Comparison of ENCODE assay signal across 5 cellular contexts in the genomic region with DNA sequence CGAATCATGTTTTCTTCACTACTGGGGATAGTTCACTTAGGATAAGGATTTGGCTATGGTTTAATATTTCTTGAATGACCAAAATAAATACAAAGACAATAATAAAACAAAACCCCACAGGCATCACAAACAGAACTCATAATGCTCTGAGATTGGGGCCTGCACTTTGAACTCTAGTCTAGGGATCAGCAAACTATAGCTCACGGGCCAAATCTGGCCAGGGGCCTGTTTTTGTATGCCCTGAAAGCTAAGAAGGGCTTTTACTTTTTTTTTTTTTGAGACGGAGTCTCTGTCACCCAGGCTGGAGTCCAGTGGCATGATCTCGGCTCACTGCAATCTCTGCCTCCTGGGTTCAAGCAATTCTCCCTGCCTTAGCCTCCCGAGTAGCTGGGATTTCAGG. TPM values are rescaled to one million over a fixed set of nuclear protein-coding genes. Genes with fewer than 3 reads are reported as not detected.
"Had no signal": no experiment of that assay in that cellular context is flagged by ENCODE, and none has a peak within 500 bp of the region (broad histone marks: within the 10 kb centered on the region; RNA-seq: fewer than 3 reads in every experiment).

No MANE protein-coding gene starts in this region.

RNA-seq across cellular contexts. Expression of a gene that starts 14.7 kb away (rescaled TPM):
- total RNA-seq: GM23338, H1, H9, HT-29 had no signal
- polyA plus RNA-seq: H1 had no signal

RNA-seq across cellular contexts. Expression of a gene that starts 44.9 kb away (rescaled TPM):
- total RNA-seq: GM23338, H1, H9, HT-29, K562 had no signal
- polyA plus RNA-seq: GM23338, H1, K562 had no signal

RNA-seq across cellular contexts. Expression of a gene that starts 45.4 kb away (rescaled TPM):
- total RNA-seq: HT-29 had no signal
